In the genomic region with DNA sequence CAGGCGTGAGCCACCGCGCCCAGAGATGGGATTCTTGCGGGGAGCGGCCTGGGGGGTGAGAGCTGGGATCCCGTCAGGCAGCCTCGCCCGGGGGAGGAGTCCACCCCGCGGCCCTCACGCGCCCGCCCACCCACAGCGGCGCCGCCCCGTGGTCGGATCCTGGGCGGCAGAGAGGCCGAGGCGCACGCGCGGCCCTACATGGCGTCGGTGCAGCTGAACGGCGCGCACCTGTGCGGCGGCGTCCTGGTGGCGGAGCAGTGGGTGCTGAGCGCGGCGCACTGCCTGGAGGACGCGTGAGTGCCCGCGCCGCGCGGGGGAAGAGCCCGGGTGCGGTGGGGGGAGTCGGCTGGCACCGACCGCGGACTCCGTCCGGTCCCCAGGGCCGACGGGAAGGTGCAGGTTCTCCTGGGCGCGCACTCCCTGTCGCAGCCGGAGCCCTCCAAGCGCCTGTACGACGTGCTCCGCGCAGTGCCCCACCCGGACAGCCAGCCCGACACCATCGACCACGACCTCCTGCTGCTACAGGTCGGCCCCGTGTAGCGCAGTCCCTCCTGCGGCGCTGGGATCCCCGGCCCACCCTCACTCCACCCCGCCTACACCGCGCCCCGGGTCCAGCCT, we compare ENCODE assay signal across 8 cellular contexts. TPM values are rescaled to one million over a fixed set of nuclear protein-coding genes. Genes with fewer than 3 reads are reported as not detected.
DNase-seq lines count a peak whose midpoint lies in the region; ATAC-seq and TF ChIP-seq lines count a peak whose summit lies in the region.

No MANE protein-coding gene starts in this region.

- H3K27ac Mint-ChIP-seq in osteocyte (ENCODE audit: unreplicated experiment), result no peak overlapping the region

- DNase-seq in activated T-cell treated with anti-CD3 and anti-CD28 coated beads for 1 hour (ENCODE audit: low read depth) (peak; percentile 42), activated T-cell treated with anti-CD3 and anti-CD28 coated beads for 4 hours (no peak), NCI-H69 (lab: John Stamatoyannopoulos, UW) (peak; percentile 83), fibroblast of peridontal ligament (ENCODE audit: extremely low read depth) (peak; percentile 49), osteocyte (ENCODE audit: extremely low spot score, unreplicated experiment) (peak; percentile 90), NCI-H526 treated with DMSO at 0.1 percent for 48 hours (lab: John Stamatoyannopoulos, UW) (no peak)
- DNase-seq in activated T-cell treated with anti-CD3 and anti-CD28 coated beads, Interleukin-2, amount 50 U/mL, for 1 hour, result peak; percentile 71

- H3K36me3 Mint-ChIP-seq in osteocyte (ENCODE audit: unreplicated experiment), result no peaks in the 10 kb centered on the region

- no peak for ATAC-seq in HG02938 (IDR thresholded peaks at IDR 0.05; ENCODE audit: unreplicated experiment)

- H3K4me3 Mint-ChIP-seq in osteocyte (ENCODE audit: unreplicated experiment), result peak overlapping the region; percentile 72

- peaks cover 33% of the 10 kb centered on the region for H3K4me1 Mint-ChIP-seq in osteocyte (ENCODE audit: unreplicated experiment)

- H3K27me3 Mint-ChIP-seq in osteocyte (ENCODE audit: unreplicated experiment), result no peaks in the 10 kb centered on the region

- peak; percentile 45 for TF ChIP-seq CTCF in osteocyte (IDR thresholded peaks at IDR 0.05)

- H3K9me3 Mint-ChIP-seq in osteocyte (ENCODE audit: unreplicated experiment), result no peaks in the 10 kb centered on the region

RNA-seq across cellular contexts. Expression of a gene that starts 1.1 kb away (rescaled TPM):
- 162 and 179 TPM in 2 replicates for total RNA-seq in osteocyte

RNA-seq across cellular contexts. Expression of a gene that starts 8.5 kb away (rescaled TPM):
- 1.1 and 1.2 TPM in 2 replicates for total RNA-seq in osteocyte

RNA-seq across cellular contexts. Expression of a gene that starts 19.8 kb away (rescaled TPM):
- not detected in 2 replicates for total RNA-seq in osteocyte

RNA-seq across cellular contexts. Expression of a gene that starts 32.4 kb away (rescaled TPM):
- total RNA-seq in osteocyte, result 69.3 and 72.3 TPM in 2 replicates

RNA-seq across cellular contexts. Expression of a gene that starts 32.7 kb away (rescaled TPM):
- not detected in 2 replicates for total RNA-seq in osteocyte

Comparison
In these comparisons a context has a peak if more than half of its experiments do, and no peak if none do; other contexts are left out.
1. DNase-seq: peak in activated T-cell treated with anti-CD3 and anti-CD28 coated beads for 1 hour (single experiment), NCI-H69 (single experiment), activated T-cell treated with anti-CD3 and anti-CD28 coated beads, Interleukin-2, amount 50 U/mL, for 1 hour (single experiment), fibroblast of peridontal ligament (single experiment) and osteocyte (single experiment); none in activated T-cell treated with anti-CD3 and anti-CD28 coated beads for 4 hours (single experiment) and NCI-H526 treated with DMSO at 0.1 percent for 48 hours (single experiment).